In genomic region chr15:38458646-38459045, GRCh38 we compare ENCODE assay signal across 20 cellular contexts. TPM values are rescaled to one million over a fixed set of nuclear protein-coding genes. Genes with fewer than 3 reads are reported as not detected.
DNase-seq lines count a peak whose midpoint lies in the region; ATAC-seq, FAIRE-seq and TF ChIP-seq lines count a peak whose summit lies in the region.
"Had no signal": no experiment of that assay in that cellular context is flagged by ENCODE, and none has a peak within 500 bp of the region (broad histone marks: within the 10 kb centered on the region; RNA-seq: fewer than 3 reads in every experiment).

No MANE protein-coding gene starts in this region.

- POLR2A ChIA-PET in PC-3 (lab: Charles Lee; ENCODE audit: unreplicated experiment): no interaction called here

- H3K4me1 ChIP-seq in PC-3 (ENCODE audit: insufficient read depth, low read length) (peaks cover 24% of the 10 kb centered on the region), prostate gland (replicated peaks) (peaks cover 2% of the 10 kb centered on the region)

- no peak for DNase-seq in H54 (ENCODE audit: insufficient read length, low spot score)
- DNase-seq in HTR-8/SVneo (ENCODE audit: insufficient read length, low spot score): no peak
- DNase-seq in RCC 7860 (ENCODE audit: low spot score): no peak
- no peak for DNase-seq in bronchial epithelial cell (ENCODE audit: low read depth)
- no peak for DNase-seq in NOMO-1 treated with dmso at 0.1 percent for 144 hours (lab: John Stamatoyannopoulos, UW; ENCODE audit: unreplicated experiment)
- DNase-seq in PC-3: no peak
- DNase-seq in SIG-M5 treated with dmso at 0.1 percent for 504 hours (lab: John Stamatoyannopoulos, UW; ENCODE audit: unreplicated experiment): no peak
- DNase-seq in prostate gland (ENCODE audit: low spot score): no peak
- DNase-seq: C1 segment of cervical spinal cord; Calu3; CD4-positive, alpha-beta memory T cell; COR-L47; DMS53; DMS79 treated with DMSO at 0.1 percent for 48 hours; GF-D8; GOT3; H7; HCEC 1CT had no signal

- H3K79me2 ChIP-seq in PC-3 (ENCODE audit: low read length): peaks cover 94% of the 10 kb centered on the region

- no peak overlapping the region for H3K4me2 ChIP-seq in PC-3 (ENCODE audit: low read length)

- H3K9me3 ChIP-seq in PC-3 (ENCODE audit: low read length): no peaks in the 10 kb centered on the region
- no peaks in the 10 kb centered on the region for H3K9me3 ChIP-seq in prostate gland

- 98% methylated on average over 5 of the region's 5 CpGs for WGBS in prostate gland

- peaks cover 67% of the 10 kb centered on the region for H4K20me1 ChIP-seq in PC-3 (ENCODE audit: low read length)

- BruUV-seq in PC-3 (replicated peaks; lab: Mats Ljungman, UMichigan): no TSS peak

- H3K9me2 ChIP-seq in PC-3 (replicated peaks; ENCODE audit: low read length): no peaks in the 10 kb centered on the region

- TF ChIP-seq CTCF in bronchial epithelial cell (IDR thresholded peaks at IDR 0.05; ENCODE audit: insufficient read depth, low read length, severe bottlenecking) (no peak), PC-3 (conservative IDR thresholded peaks at IDR 0.05; ENCODE audit: low read depth, low read length) (no peak), prostate gland (IDR thresholded peaks at IDR 0.05) (no peak)

- ATAC-seq in PC-3: no peak

- no peak overlapping the region for H3K9ac ChIP-seq in PC-3 (ENCODE audit: low read length)

- TF ChIP-seq POLR2A in H54 (IDR thresholded peaks at IDR 0.05; ENCODE audit: low read depth, low read length): no peak
- no peak for TF ChIP-seq POLR2A in prostate gland (IDR thresholded peaks at IDR 0.05)

- H3K36me3 ChIP-seq in bronchial epithelial cell (ENCODE audit: control insufficient read depth, insufficient read depth, low read length) (peaks cover 1% of the 10 kb centered on the region), PC-3 (ENCODE audit: low read depth, low read length) (peaks cover 6% of the 10 kb centered on the region; the same call in 1 of the 2 replicates), prostate gland (no peaks in the 10 kb centered on the region)

- H3K27me3 ChIP-seq in bronchial epithelial cell (ENCODE audit: control insufficient read depth, insufficient read depth, low read length) (no peaks in the 10 kb centered on the region), PC-3 (ENCODE audit: low read length) (no peaks in the 10 kb centered on the region), prostate gland (replicated peaks; ENCODE audit: insufficient read depth) (no peaks in the 10 kb centered on the region)

- no peaks in the 10 kb centered on the region for H3F3A ChIP-seq in PC-3 (ENCODE audit: low read length, unreplicated experiment)

- H3K4me3 ChIP-seq in bronchial epithelial cell (ENCODE audit: low read depth, low read length): no peak overlapping the region
- H3K4me3 ChIP-seq in PC-3 (ENCODE audit: low read length): no peak overlapping the region
- H3K4me3 ChIP-seq in prostate gland: no peak overlapping the region

- CTCF ChIA-PET in PC-3 (lab: Charles Lee): no interaction called here

- H3K27ac ChIP-seq in PC-3 (ENCODE audit: low read length): no peak overlapping the region
- H3K27ac ChIP-seq in prostate gland: no peak overlapping the region

- intact Hi-C loops in PC-3 (cut with micrococcal nuclease) (no loop called here), prostate gland (cut with DNase I) (no loop called here)

- no peak overlapping the region for H2AFZ ChIP-seq in PC-3 (ENCODE audit: low read length)

- FAIRE-seq in H54 (lab: Jason Lieb, UNC) (peak; percentile 89), HTR-8/SVneo (lab: Jason Lieb, UNC) (peak; percentile 16), RCC 7860 (lab: Jason Lieb, UNC) (peak; percentile 10), bronchial epithelial cell (lab: Jason Lieb, UNC) (peak; percentile 99)
- FAIRE-seq: GM12891, GM18507 had no signal

RNA-seq across cellular contexts. Expression of gene FAM98B, which starts 4.7 kb away (rescaled TPM):
- total RNA-seq in bronchial epithelial cell: 6.8 and 9.5 TPM in 2 replicates
- 7.8 and 21.1 TPM in 2 replicates for total RNA-seq in PC-3 (2014; rRNA removed)
- 10 to 100 TPM in 1 of 2 donors, 1 to 10 TPM in 1; 9.8 to 27.0 TPM for total RNA-seq in prostate gland
